Comparison of ENCODE assay signal across 19 cellular contexts in the genomic region with DNA sequence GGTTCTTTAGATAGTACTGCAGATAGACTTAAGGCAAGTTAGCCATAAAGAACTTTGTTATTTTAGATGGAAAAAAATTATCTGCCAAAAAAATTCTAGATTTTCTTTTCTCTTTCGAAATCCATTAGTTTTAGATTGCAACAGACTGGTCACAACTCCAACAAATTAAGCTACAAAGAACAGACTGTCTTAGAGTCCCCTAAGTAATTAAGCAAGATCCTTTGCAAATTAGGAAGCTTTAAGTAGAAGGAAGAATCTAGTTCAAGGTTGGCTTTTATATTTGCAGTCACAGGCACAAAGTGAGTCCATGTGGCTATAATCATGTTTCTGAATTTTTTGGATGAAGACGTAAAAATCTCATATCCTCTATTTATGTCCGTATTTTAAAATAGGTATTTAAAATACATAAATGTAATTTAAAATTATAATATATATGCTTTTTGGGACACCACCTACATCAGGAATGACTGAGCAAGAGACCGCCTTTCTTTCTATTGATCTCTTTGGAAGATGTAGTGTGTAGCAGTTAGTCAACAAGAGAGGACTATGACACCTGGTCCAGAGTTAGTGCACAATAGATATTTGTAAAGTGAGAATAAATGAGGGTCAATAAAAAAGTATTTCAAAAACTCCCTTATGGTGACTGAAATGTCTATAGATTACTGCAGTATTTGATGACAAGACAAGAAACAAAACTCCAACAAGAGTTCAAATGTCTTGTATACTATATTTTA. TPM values are rescaled to one million over a fixed set of nuclear protein-coding genes. Genes with fewer than 3 reads are reported as not detected.
A peak's percentile ranks its signal among the peaks of the same experiment; 100 is the strongest.
DNase-seq lines count a peak whose midpoint lies in the region; TF ChIP-seq lines count a peak whose summit lies in the region.
"Had no signal": no experiment of that assay in that cellular context is flagged by ENCODE, and none has a peak within 500 bp of the region (broad histone marks: within the 10 kb centered on the region; RNA-seq: fewer than 3 reads in every experiment).

No MANE protein-coding gene starts in this region.

- H2BK5ac ChIP-seq in mesendoderm (ENCODE audit: low read length), result no peak overlapping the region

- no peak overlapping the region for H3K18ac ChIP-seq in mesendoderm (ENCODE audit: low read length)

- no peak overlapping the region for H2AK5ac ChIP-seq in mesendoderm (ENCODE audit: low read length)

- no peak overlapping the region for H3K4ac ChIP-seq in mesendoderm (ENCODE audit: low read depth, low read length)

- H3K4me1 ChIP-seq in hepatocyte (ENCODE audit: insufficient read depth) (no peaks in the 10 kb centered on the region), uterus (no peaks in the 10 kb centered on the region), mesendoderm (ENCODE audit: control insufficient read depth, low read depth, low read length) (no peaks in the 10 kb centered on the region)
- H3K4me1 ChIP-seq: ascending aorta had no signal

- H3K9me3 ChIP-seq in hepatocyte (ENCODE audit: low read depth) (no peaks in the 10 kb centered on the region), uterus (no peaks in the 10 kb centered on the region)
- H3K9me3 ChIP-seq: ascending aorta, thoracic aorta had no signal

- no peak overlapping the region for H4K5ac ChIP-seq in mesendoderm (ENCODE audit: low read length)

- in situ Hi-C loops in brain microvascular endothelial cell (cut with HindIII; ENCODE audit: low pct_ligation_motif_present, low sequenced_read_pairs), result no loop called here

- no peaks in the 10 kb centered on the region for H3K79me1 ChIP-seq in mesendoderm (ENCODE audit: low read length)

- H3K4me2 ChIP-seq in hepatocyte (peak overlapping the region; percentile 6), mesendoderm (ENCODE audit: low read length) (no peak overlapping the region)

- no peak for TF ChIP-seq CTCF in brain microvascular endothelial cell (IDR thresholded peaks at IDR 0.05; ENCODE audit: low read depth, low read length, missing control alignments)
- no peak for TF ChIP-seq CTCF in hepatocyte (IDR thresholded peaks at IDR 0.05; ENCODE audit: poor library complexity)
- TF ChIP-seq CTCF in uterus (IDR thresholded peaks at IDR 0.05), result no peak

- no peak overlapping the region for H3K4me3 ChIP-seq in brain microvascular endothelial cell (ENCODE audit: low read depth, low read length)
- no peak overlapping the region for H3K4me3 ChIP-seq in hepatocyte
- no peak overlapping the region for H3K4me3 ChIP-seq in uterus
- H3K4me3 ChIP-seq in mesendoderm (ENCODE audit: low read length), result no peak overlapping the region
- H3K4me3 ChIP-seq: ascending aorta, dorsolateral prefrontal cortex, thoracic aorta had no signal

- intact Hi-C loops in uterus (cut with DNase I; ENCODE audit: low total_unique reads), result no loop called here

- H3K9me2 ChIP-seq in hepatocyte (replicated peaks; ENCODE audit: insufficient read depth), result no peaks in the 10 kb centered on the region

- H3K27ac ChIP-seq in brain microvascular endothelial cell (peak overlapping the region; percentile 66), hepatocyte (peak overlapping the region; percentile 26), uterus (peak overlapping the region; percentile 46 to 79), mesendoderm (ENCODE audit: low read depth, low read length) (no peak overlapping the region)
- H3K27ac ChIP-seq: 22Rv1, ascending aorta, thoracic aorta, WERI-Rb-1 had no signal

- no peaks in the 10 kb centered on the region for H4K20me1 ChIP-seq in hepatocyte (ENCODE audit: insufficient read depth, poor library complexity, severe bottlenecking)

- DNase-seq in SIG-M5 treated with dmso at 0.1 percent for 504 hours (lab: John Stamatoyannopoulos, UW; ENCODE audit: unreplicated experiment), result peak; percentile 52
- DNase-seq in SIG-M5 (lab: John Stamatoyannopoulos, UW), result no peak
- no peak for DNase-seq in brain microvascular endothelial cell
- DNase-seq in hepatocyte (ENCODE audit: low spot score), result no peak
- DNase-seq in uterus, result no peak
- DNase-seq in OCI-M2 (lab: John Stamatoyannopoulos, UW; ENCODE audit: unreplicated experiment), result no peak
- no peak for DNase-seq in mesendoderm
- no peak for DNase-seq in NCI-H128 (lab: John Stamatoyannopoulos, UW; ENCODE audit: unreplicated experiment)
- DNase-seq: activated gamma-delta T cell, C1 segment of cervical spinal cord, hippocampal formation, NCI-H2029, NCI-H510A treated with DMSO at 0.1 percent for 48 hours, OCI-M1, WERI-Rb-1 had no signal

- H3K56ac ChIP-seq in mesendoderm (ENCODE audit: low read length), result no peak overlapping the region

- H2BK15ac ChIP-seq in mesendoderm (replicated peaks; ENCODE audit: low read depth), result no peak overlapping the region

- no peak overlapping the region for H2BK120ac ChIP-seq in mesendoderm (ENCODE audit: low read depth, low read length)

- H3K79me2 ChIP-seq in hepatocyte (no peaks in the 10 kb centered on the region), mesendoderm (ENCODE audit: control insufficient read depth, insufficient read depth, low read length) (no peaks in the 10 kb centered on the region)

- H3K9ac ChIP-seq in mesendoderm (ENCODE audit: low read length), result no peak overlapping the region

- WGBS in hepatocyte (ENCODE audit: low lambda C conversion rate, missing lambda C conversion rate), result 92% methylated on average over 4 of the region's 4 CpGs
- no CpG with 5 or more reads among the region's 4 CpGs for WGBS in mesendoderm (ENCODE audit: extremely low coverage, insufficient coverage, low lambda C conversion rate)

- H3K27me3 ChIP-seq in brain microvascular endothelial cell (replicated peaks) (no peaks in the 10 kb centered on the region), hepatocyte (no peaks in the 10 kb centered on the region), uterus (no peaks in the 10 kb centered on the region), mesendoderm (ENCODE audit: insufficient read depth, low read length, poor library complexity) (no peaks in the 10 kb centered on the region)
- H3K27me3 ChIP-seq: ascending aorta, dorsolateral prefrontal cortex had no signal

- no peak overlapping the region for H4K8ac ChIP-seq in mesendoderm (ENCODE audit: low read depth, low read length)

- H3K23ac ChIP-seq in mesendoderm (ENCODE audit: low read length), result no peak overlapping the region

- H3K36me3 ChIP-seq in brain microvascular endothelial cell (replicated peaks), result no peaks in the 10 kb centered on the region
- no peaks in the 10 kb centered on the region for H3K36me3 ChIP-seq in hepatocyte (replicated peaks; ENCODE audit: insufficient read depth, low read depth)
- H3K36me3 ChIP-seq in uterus, result no peaks in the 10 kb centered on the region
- H3K36me3 ChIP-seq in mesendoderm (ENCODE audit: control insufficient read depth, insufficient read depth, low read length), result no peaks in the 10 kb centered on the region
- H3K36me3 ChIP-seq: WERI-Rb-1 had no signal

- H2AFZ ChIP-seq in hepatocyte, result no peak overlapping the region

- TF ChIP-seq POLR2A in uterus (IDR thresholded peaks at IDR 0.05), result no peak

RNA-seq across cellular contexts. Expression of a gene that starts 34.4 kb away (rescaled TPM):
- total RNA-seq in hepatocyte, result 70.7 and 82.6 TPM in 2 replicates
- polyA plus RNA-seq in hepatocyte, result 80.0 and 88.0 TPM in 2 replicates
- total RNA-seq in uterus, result 10 to 100 TPM; 15.4 to 51.0 (median 28.3) TPM
- 7.3 TPM for polyA plus RNA-seq in mesendoderm (2013, experiment 1 of 2)
- polyA plus RNA-seq in mesendoderm (2013, experiment 2 of 2), result 8.5 TPM
